In the genomic region with DNA sequence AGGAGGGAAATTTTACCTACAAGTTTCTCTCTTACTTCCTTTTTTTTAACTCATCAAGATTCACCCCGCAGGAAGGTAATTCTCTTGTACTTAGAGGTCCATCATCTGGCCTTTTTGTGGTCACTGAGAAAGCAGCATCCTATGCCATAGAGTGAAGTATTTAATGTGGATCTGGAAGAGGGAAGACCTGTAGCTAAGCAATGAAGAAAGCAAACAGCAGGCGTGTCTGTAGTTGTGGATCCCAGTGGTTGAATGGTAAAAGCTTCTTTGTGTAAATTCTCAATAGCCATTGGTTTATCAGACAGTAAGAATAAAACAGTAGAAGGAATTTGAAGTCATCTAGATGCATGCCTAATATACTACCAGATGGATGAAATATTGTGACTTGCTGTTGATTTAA, we compare ENCODE assay signal across 1 cellular context.
TF ChIP-seq lines count a peak whose summit lies in the region.

No MANE protein-coding gene starts in this region.

TF ChIP-seq in WTC11, 78 proteins besides CTCF, POLR2A, EP300 and RAD21 (continued from another document):
- TF ChIP-seq, protein P1, sequence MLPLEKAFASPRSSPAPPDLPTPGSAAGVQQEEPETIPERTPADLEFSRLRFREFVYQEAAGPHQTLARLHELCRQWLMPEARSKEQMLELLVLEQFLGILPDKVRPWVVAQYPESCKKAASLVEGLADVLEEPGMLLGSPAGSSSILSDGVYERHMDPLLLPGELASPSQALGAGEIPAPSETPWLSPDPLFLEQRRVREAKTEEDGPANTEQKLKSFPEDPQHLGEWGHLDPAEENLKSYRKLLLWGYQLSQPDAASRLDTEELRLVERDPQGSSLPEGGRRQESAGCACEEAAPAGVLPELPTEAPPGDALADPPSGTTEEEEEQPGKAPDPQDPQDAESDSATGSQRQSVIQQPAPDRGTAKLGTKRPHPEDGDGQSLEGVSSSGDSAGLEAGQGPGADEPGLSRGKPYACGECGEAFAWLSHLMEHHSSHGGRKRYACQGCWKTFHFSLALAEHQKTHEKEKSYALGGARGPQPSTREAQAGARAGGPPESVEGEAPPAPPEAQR (CRISPR knock-in tag; IDR thresholded peaks at IDR 0.05), result no peak
- TF ChIP-seq, protein P2, sequence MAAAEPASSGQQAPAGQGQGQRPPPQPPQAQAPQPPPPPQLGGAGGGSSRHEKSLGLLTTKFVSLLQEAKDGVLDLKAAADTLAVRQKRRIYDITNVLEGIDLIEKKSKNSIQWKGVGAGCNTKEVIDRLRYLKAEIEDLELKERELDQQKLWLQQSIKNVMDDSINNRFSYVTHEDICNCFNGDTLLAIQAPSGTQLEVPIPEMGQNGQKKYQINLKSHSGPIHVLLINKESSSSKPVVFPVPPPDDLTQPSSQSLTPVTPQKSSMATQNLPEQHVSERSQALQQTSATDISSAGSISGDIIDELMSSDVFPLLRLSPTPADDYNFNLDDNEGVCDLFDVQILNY (CRISPR knock-in tag; IDR thresholded peaks at IDR 0.05), result no peak
- TF ChIP-seq MXD4 (CRISPR knock-in tag; IDR thresholded peaks at IDR 0.05; ENCODE audit: borderline replicate concordance) (no peak), SP1 (CRISPR knock-in tag; conservative IDR thresholded peaks at IDR 0.05) (no peak)
- TF ChIP-seq, protein P3, sequence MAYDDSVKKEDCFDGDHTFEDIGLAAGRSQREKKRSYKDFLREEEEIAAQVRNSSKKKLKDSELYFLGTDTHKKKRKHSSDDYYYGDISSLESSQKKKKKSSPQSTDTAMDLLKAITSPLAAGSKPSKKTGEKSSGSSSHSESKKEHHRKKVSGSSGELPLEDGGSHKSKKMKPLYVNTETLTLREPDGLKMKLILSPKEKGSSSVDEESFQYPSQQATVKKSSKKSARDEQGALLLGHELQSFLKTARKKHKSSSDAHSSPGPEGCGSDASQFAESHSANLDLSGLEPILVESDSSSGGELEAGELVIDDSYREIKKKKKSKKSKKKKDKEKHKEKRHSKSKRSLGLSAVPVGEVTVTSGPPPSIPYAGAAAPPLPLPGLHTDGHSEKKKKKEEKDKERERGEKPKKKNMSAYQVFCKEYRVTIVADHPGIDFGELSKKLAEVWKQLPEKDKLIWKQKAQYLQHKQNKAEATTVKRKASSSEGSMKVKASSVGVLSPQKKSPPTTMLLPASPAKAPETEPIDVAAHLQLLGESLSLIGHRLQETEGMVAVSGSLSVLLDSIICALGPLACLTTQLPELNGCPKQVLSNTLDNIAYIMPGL (CRISPR knock-in tag; IDR thresholded peaks at IDR 0.05), result no peak
